ENCODE assay signal across 8 cellular contexts in genomic region chr1:23530750-23531651, GRCh38. TPM values are rescaled to one million over a fixed set of nuclear protein-coding genes. Genes with fewer than 3 reads are reported as not detected.
A peak's percentile ranks its signal among the peaks of the same experiment; 100 is the strongest.
DNase-seq lines count a peak whose midpoint lies in the region; ATAC-seq and TF ChIP-seq lines count a peak whose summit lies in the region.

TSS of gene E2F2 (minus strand) at chr1:23531233. CDS start at chr1:23530793, 440 bp downstream.

- peak; percentile 80 for ATAC-seq in activated naive CD8-positive, alpha-beta T cell treated with anti-CD3 and anti-CD28 coated beads, Interleukin-2, amount 10 ng/mL, durations not matched to agents 7 days and 5 days (ENCODE audit: low read depth)
- ATAC-seq in upper lobe of left lung (ENCODE audit: low FRiP score in 2 of 2): peak; percentile 70 to 78

- WGBS in GM23248 (ENCODE audit: low coverage in 1 of 2, low lambda C conversion rate in 2 of 2, missing lambda C conversion rate in 2 of 2), 2 experiments: 2% methylated on average over 53 to 54 of the region's 88 CpGs
- 1 to 2% methylated on average over 56 to 69 of the region's 88 CpGs for WGBS in upper lobe of left lung, 2 donors

- H3K36me3 Mint-ChIP-seq in activated naive CD8-positive, alpha-beta T cell treated with anti-CD3 and anti-CD28 coated beads, Interleukin-2, amount 10 ng/mL, durations not matched to agents 7 days and 5 days: peaks cover 16% of the 10 kb centered on the region

- H3K27me3 ChIP-seq in GM23248 (replicated peaks; ENCODE audit: insufficient read depth): no peaks in the 10 kb centered on the region
- no peaks in the 10 kb centered on the region for H3K27me3 ChIP-seq in upper lobe of left lung

- H3K36me3 ChIP-seq in GM23248 (ENCODE audit: low read depth) (no peaks in the 10 kb centered on the region), upper lobe of left lung (no peaks in the 10 kb centered on the region)

- 0 out of 2 replicates have a peak, but pooled peaks cover 3% of the 10 kb centered on the region for H3K4me1 ChIP-seq in GM23248 (ENCODE audit: insufficient read depth)
- peaks cover 41 to 73% (median 51%) of the 10 kb centered on the region in 4 donors for H3K4me1 ChIP-seq in upper lobe of left lung

- H3K9me3 Mint-ChIP-seq in activated naive CD8-positive, alpha-beta T cell treated with anti-CD3 and anti-CD28 coated beads, Interleukin-2, amount 10 ng/mL, durations not matched to agents 7 days and 5 days: no peaks in the 10 kb centered on the region

- H3K4me2 ChIP-seq in GM23248 (ENCODE audit: unreplicated experiment): peak within 1 kb of the TSS; percentile 91

- POLR2A ChIA-PET in activated naive CD8-positive, alpha-beta T cell treated with anti-CD3 and anti-CD28 coated beads, Interleukin-2, amount 10 ng/mL, durations not matched to agents 7 days and 5 days (lab: Charles Lee): interaction anchor here (0.6 to 3.7 kb wide), 17 partner anchors 9 to 1434 kb away, joined by 3 to 18 read pairs (median 5); partner anchors contain the start of genes ASAP3, ID3 and KDM1A

- TF ChIP-seq POLR2A in upper lobe of left lung (IDR thresholded peaks at IDR 0.05): peak in 1 of 4 donors; percentile 27

- no peaks in the 10 kb centered on the region for H3K27me3 Mint-ChIP-seq in activated naive CD8-positive, alpha-beta T cell treated with anti-CD3 and anti-CD28 coated beads, Interleukin-2, amount 10 ng/mL, durations not matched to agents 7 days and 5 days

- H3K4me1 Mint-ChIP-seq in activated naive CD8-positive, alpha-beta T cell treated with anti-CD3 and anti-CD28 coated beads, Interleukin-2, amount 10 ng/mL, durations not matched to agents 7 days and 5 days: peaks cover 53% of the 10 kb centered on the region

- H3F3A ChIP-seq in GM23248 (ENCODE audit: insufficient read depth): peaks cover 19% of the 10 kb centered on the region

- peak within 1 kb of the TSS; percentile 98 for H3K4me3 Mint-ChIP-seq in activated naive CD8-positive, alpha-beta T cell treated with anti-CD3 and anti-CD28 coated beads, Interleukin-2, amount 10 ng/mL, durations not matched to agents 7 days and 5 days

- H3K27ac Mint-ChIP-seq in activated naive CD8-positive, alpha-beta T cell treated with anti-CD3 and anti-CD28 coated beads, Interleukin-2, amount 10 ng/mL, durations not matched to agents 7 days and 5 days: peak within 1 kb of the TSS; percentile 96

- H3K4me3 ChIP-seq in GM23248 (peak within 1 kb of the TSS; percentile 75), upper lobe of left lung (peak within 1 kb of the TSS; percentile 30 to 65 (median 58))

- no peak within 1 kb of the TSS for H3K27ac ChIP-seq in GM23248
- H3K27ac ChIP-seq in upper lobe of left lung: peak within 1 kb of the TSS in 3 of 4 donors; percentile 27 to 82 (median 44)

- TF ChIP-seq CTCF in upper lobe of left lung (IDR thresholded peaks at IDR 0.05): peak in 1 of 6 experiments; percentile 31

- peak within 1 kb of the TSS; percentile 70 for H3K9ac ChIP-seq in GM23248

- H4K20me1 ChIP-seq in GM23248 (ENCODE audit: insufficient read depth): no peaks in the 10 kb centered on the region

- intact Hi-C loops in cardiac septum (cut with DNase I) (loop anchor here (2.0 to 10.0 kb wide), 2 partner anchors 34 to 106 kb away; partner anchors contain the start of gene TCEA3), posterior cingulate gyrus (cut with DNase I) (loop anchor here (10.0 kb wide), 1 partner anchor 186 kb away; the partner anchor contains the start of gene HNRNPR)

- H2AFZ ChIP-seq in GM23248: peak within 1 kb of the TSS; percentile 91

- H3K9me3 ChIP-seq in GM23248 (ENCODE audit: low read depth) (no peaks in the 10 kb centered on the region), upper lobe of left lung (no peaks in the 10 kb centered on the region)

- DNase-seq in DMS153 treated with DMSO at 0.1 percent for 48 hours (lab: John Stamatoyannopoulos, UW; ENCODE audit: unreplicated experiment) (peak; percentile 60), GM23248 (peak; percentile 95), NCI-H1105 treated with DMSO at 0.1 percent for 48 hours (lab: John Stamatoyannopoulos, UW) (peak; percentile 92), SW480 (ENCODE audit: low spot score) (peak; percentile 88), cardiac septum (ENCODE audit: low spot score) (peak; percentile 93), posterior cingulate gyrus (peak; percentile 62 to 97 (median 81)), upper lobe of left lung (peak; percentile 91 to 93)
- peak; percentile 79 for DNase-seq in activated naive CD8-positive, alpha-beta T cell treated with anti-CD3 and anti-CD28 coated beads, Interleukin-2, amount 10 ng/mL, durations not matched to agents 7 days and 5 days

- TF ChIP-seq EP300 in upper lobe of left lung (IDR thresholded peaks at IDR 0.05): no peak

- H3K9me2 ChIP-seq in GM23248 (ENCODE audit: insufficient read depth): no peaks in the 10 kb centered on the region

- in situ Hi-C loops in GM23248 (cut with MboI): no loop called here

- H3K79me2 ChIP-seq in GM23248 (ENCODE audit: insufficient read depth): no peaks in the 10 kb centered on the region

RNA-seq across cellular contexts. Expression of gene E2F2, which starts in this region (rescaled TPM):
- total RNA-seq in GM23248 (2014; rRNA removed; shearing (Covaris generic)): 1.1 and 1.2 TPM in 2 replicates
- 0.20 and 0.51 TPM in 2 replicates for polyA plus RNA-seq in GM23248 (2016; fragmentation: Nextera tagmentation; extraction: Ambion mirVana)
- 10 to 100 TPM; 44.2 to 45.1 TPM for total RNA-seq in activated naive CD8-positive, alpha-beta T cell treated with anti-CD3 and anti-CD28 coated beads, Interleukin-2, amount 10 ng/mL, durations not matched to agents 7 days and 5 days
- total RNA-seq in cardiac septum (0.30 TPM), upper lobe of left lung (1 to 10 TPM in 5 of 6 donors, under 1 TPM in 1; 0.69 to 1.9 (median 1.1) TPM)

Comparison
In these comparisons a context has a peak if more than half of its experiments do, and no peak if none do; other contexts are left out.
1. RNA of gene E2F2 (total RNA-seq): 44.2 to 45.1 TPM in activated naive CD8-positive, alpha-beta T cell treated with anti-CD3 and anti-CD28 coated beads, Interleukin-2, amount 10 ng/mL, durations not matched to agents 7 days and 5 days; 1.1 to 1.2 TPM in GM23248, 0.69 to 1.9 TPM in upper lobe of left lung and 0.30 TPM in cardiac septum (single experiment); every median in the first group is over 10 times any median in the second.
2. Peak in DNase-seq in cardiac septum; RNA of the gene not detected or under 1 TPM.
3. Peak in every context shown above with its lines, with median percentiles within 50 percentile points of each other: DNase-seq.